9 cellular contexts compared by ENCODE assay signal in the genomic region with DNA sequence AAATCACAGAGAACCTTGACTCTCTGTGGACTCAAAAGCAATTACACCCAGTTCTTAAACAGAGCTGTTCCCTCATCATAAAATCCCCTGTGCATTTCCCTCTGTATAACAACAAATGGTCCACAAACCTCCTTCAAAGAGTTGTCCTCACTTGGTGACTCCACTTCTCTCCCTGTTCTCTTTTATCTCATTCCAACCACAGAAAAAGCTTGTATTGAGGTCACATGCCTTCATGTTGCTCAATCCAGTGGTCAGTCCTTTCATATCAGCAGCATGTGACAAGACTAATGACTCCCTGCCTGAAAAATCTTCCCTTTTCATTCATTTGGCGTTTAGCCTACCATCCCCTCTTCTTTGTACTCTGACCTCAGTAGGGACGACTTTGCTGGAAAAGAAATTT.
DNase-seq lines count a peak whose midpoint lies in the region; ATAC-seq and TF ChIP-seq lines count a peak whose summit lies in the region.
"Had no signal": no experiment of that assay in that cellular context is flagged by ENCODE, and none has a peak within 500 bp of the region (broad histone marks: within the 10 kb centered on the region; RNA-seq: fewer than 3 reads in every experiment).

No MANE protein-coding gene starts in this region.

- ATAC-seq in GM21825 (IDR thresholded peaks at IDR 0.05; ENCODE audit: unreplicated experiment), result peak; percentile 23

- no peaks in the 10 kb centered on the region for H3K36me3 ChIP-seq in kidney epithelial cell (ENCODE audit: control insufficient read depth, insufficient read depth, low read length)

- H3K4me3 ChIP-seq in kidney epithelial cell (ENCODE audit: low read depth, low read length), result no peak overlapping the region

- TF ChIP-seq CTCF in kidney epithelial cell (IDR thresholded peaks at IDR 0.05; ENCODE audit: insufficient read depth, low read length, poor library complexity, severe bottlenecking), result no peak
- no peak for TF ChIP-seq CTCF in GM10266 (IDR thresholded peaks at IDR 0.05; ENCODE audit: control insufficient read depth, insufficient read depth, low read depth, missing control alignments)

- DNase-seq in COLO829 (ENCODE audit: low spot score) (peak; percentile 27), NCI-H226 (peak; percentile 46), kidney epithelial cell (ENCODE audit: low read depth) (peak; percentile 10), DMS 273 treated with DMSO at 0.1 percent for 48 hours (lab: John Stamatoyannopoulos, UW) (no peak), GM10266 (ENCODE audit: extremely low spot score) (no peak), mesenteric fat pad (ENCODE audit: low spot score) (no peak)
- no peak for DNase-seq in activated T-cell treated with anti-CD3 and anti-CD28 coated beads, Interleukin-2, amount 50 U/mL, for 1 hour
- DNase-seq: NCI-H1092 had no signal

- no peaks in the 10 kb centered on the region for H3K27me3 ChIP-seq in kidney epithelial cell (ENCODE audit: control insufficient read depth, insufficient read depth, low read length)

Comparison
In these comparisons a context has a peak if more than half of its experiments do, and no peak if none do; other contexts are left out.
1. DNase-seq: peak in COLO829 (single experiment), NCI-H226 (single experiment) and kidney epithelial cell (single experiment); none in activated T-cell treated with anti-CD3 and anti-CD28 coated beads, Interleukin-2, amount 50 U/mL, for 1 hour (single experiment), DMS 273 treated with DMSO at 0.1 percent for 48 hours (single experiment), GM10266 (single experiment) and mesenteric fat pad (single experiment).